ENCODE assay signal across 8 cellular contexts in genomic region chr1:156499703-156500577, GRCh38. TPM values are rescaled to one million over a fixed set of nuclear protein-coding genes. Genes with fewer than 3 reads are reported as not detected.
DNase-seq lines count a peak whose midpoint lies in the region; ATAC-seq and TF ChIP-seq lines count a peak whose summit lies in the region.

No MANE protein-coding gene starts in this region.

- H3K27me3 Mint-ChIP-seq in MCF 10A (ENCODE audit: insufficient read depth, unreplicated experiment) (no peaks in the 10 kb centered on the region), immature natural killer cell (ENCODE audit: low read depth in 3 of 3) (peaks cover 17 to 30% (median 26%) of the 10 kb centered on the region in 3 donors)

- CTCF ChIA-PET in MCF 10A (lab: Yijun Ruan, JAX) = interaction anchor here (0.7 to 8.3 kb wide), 22 partner anchors 9 to 181 kb away, joined by 3 to 83 read pairs (median 6); no protein-coding TSS in a partner anchor

- H3K4me3 Mint-ChIP-seq in MCF 10A (ENCODE audit: unreplicated experiment) = peak overlapping the region; percentile 85
- H3K4me3 Mint-ChIP-seq in immature natural killer cell = peak overlapping the region; percentile 88 to 96 (median 93)

- TF ChIP-seq CTCF in C4-2B (conservative IDR thresholded peaks at IDR 0.05) (no peak), HFF-Myc (IDR thresholded peaks at IDR 0.05; ENCODE audit: low read depth, low read length, missing control alignments) (no peak), MCF 10A (IDR thresholded peaks at IDR 0.05; ENCODE audit: unreplicated experiment) (no peak)

- peak overlapping the region; percentile 96 for H3K4me3 ChIP-seq in HFF-Myc (replicated peaks; ENCODE audit: low read depth, low read length)

- H3K4me1 Mint-ChIP-seq in MCF 10A (ENCODE audit: insufficient read depth, unreplicated experiment) (peaks cover 70% of the 10 kb centered on the region), immature natural killer cell (peaks cover 79 to 82% of the 10 kb centered on the region in 2 donors)

- DNase-seq in HFF-Myc (ENCODE audit: extremely low read depth, low read depth) (no peak), SK-MEL-5 (ENCODE audit: low read depth, low spot score) (peak; percentile 32), MCF 10A (ENCODE audit: unreplicated experiment) (peak; percentile 32), immature natural killer cell (peak; percentile 46 to 58 (median 50)), DMS79 treated with DMSO at 0.1 percent for 48 hours (lab: John Stamatoyannopoulos, UW) (no peak)
- DNase-seq in stimulated activated CD4-positive, alpha-beta T cell treated with anti-CD3 and anti-CD28 coated beads, Interleukin-15, amount 100 ng/mL, for 24 hours = peak; percentile 54

- H3K27ac Mint-ChIP-seq in MCF 10A (ENCODE audit: low read depth, unreplicated experiment) (peak overlapping the region; percentile 97), immature natural killer cell (peak overlapping the region; percentile 82 to 100 (median 93))

- H3K36me3 Mint-ChIP-seq in MCF 10A (ENCODE audit: insufficient read depth, unreplicated experiment) (peaks cover 17% of the 10 kb centered on the region), immature natural killer cell (peaks cover 0 to 3% (median 0%) of the 10 kb centered on the region in 3 donors)

- no TSS peak for BruUV-seq in MCF 10A (replicated peaks; lab: Mats Ljungman, UMichigan)

- H3K9me3 Mint-ChIP-seq in MCF 10A (ENCODE audit: unreplicated experiment) (no peaks in the 10 kb centered on the region), immature natural killer cell (no peaks in the 10 kb centered on the region)

- ATAC-seq in GM18868 (IDR thresholded peaks at IDR 0.05; ENCODE audit: unreplicated experiment) = no peak

- in situ Hi-C loops in SK-MEL-5 (cut with HindIII; ENCODE audit: low pct_unique_long_range_greater_than_20kb, low sequenced_read_pairs) = no loop called here

- H3K27ac ChIP-seq in C4-2B = peak overlapping the region; percentile 95

- POLR2A ChIA-PET in MCF 10A (lab: Yijun Ruan, JAX) = interaction anchor here (0.7 to 11.2 kb wide), 22 partner anchors 10 to 309 kb away, joined by 3 to 549 read pairs (median 7); partner anchors contain the start of genes CCT3, CRABP2, GPATCH4 and IQGAP3

- intact Hi-C loops in MCF 10A (cut with micrococcal nuclease) = loop anchor here (2.0 to 10.0 kb wide), 3 partner anchors 53 to 245 kb away; partner anchors contain the start of genes GPATCH4 and MRPL24

RNA-seq across cellular contexts. Expression of gene MEF2D, which starts 0.6 kb away (rescaled TPM):
- 19.6 and 19.9 TPM in 2 replicates for total RNA-seq in SK-MEL-5 (2014; rRNA removed; shearing (Covaris generic))
- 84.5 and 98.0 TPM in 2 replicates for polyA plus RNA-seq in SK-MEL-5 (2015; cell fraction: cytosol; rRNA removed)
- 58.2 and 61.4 TPM in 2 replicates for polyA plus RNA-seq in SK-MEL-5 (2015; cell fraction: nucleus; rRNA removed)
- 113 and 131 TPM in 2 replicates for total RNA-seq in MCF 10A (2022)
- 10 to 100 TPM in 1 of 3 donors, 1 to 10 TPM in 2; 5.0 to 22.8 (median 6.0) TPM for polyA plus RNA-seq in immature natural killer cell

Comparison
In these comparisons a context has a peak if more than half of its experiments do, and no peak if none do; other contexts are left out.
1. DNase-seq: peak in SK-MEL-5 (single experiment), MCF 10A (single experiment), immature natural killer cell (3 of 3) and stimulated activated CD4-positive, alpha-beta T cell treated with anti-CD3 and anti-CD28 coated beads, Interleukin-15, amount 100 ng/mL, for 24 hours (single experiment); none in HFF-Myc (single experiment) and DMS79 treated with DMSO at 0.1 percent for 48 hours (single experiment).